24 cellular contexts compared by ENCODE assay signal in the genomic region with DNA sequence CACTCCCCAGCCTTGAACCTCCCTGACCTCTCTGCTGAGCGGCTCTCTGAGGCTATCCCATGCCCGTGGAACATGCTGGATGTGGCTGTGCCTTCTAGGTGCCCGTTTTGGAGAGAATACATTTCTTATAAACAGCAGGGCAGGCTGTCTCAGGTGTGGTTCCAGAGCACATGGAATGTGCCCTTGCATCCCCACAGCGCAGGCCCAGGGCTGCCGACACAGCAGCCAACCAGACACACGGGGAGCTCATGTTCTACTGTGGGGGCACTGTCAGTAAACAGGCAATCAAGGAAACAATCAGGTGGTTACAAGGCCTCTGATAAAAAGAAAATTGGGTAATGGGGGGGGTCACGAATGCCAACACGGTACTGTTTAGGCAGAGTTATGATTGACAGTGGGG. TPM values are rescaled to one million over a fixed set of nuclear protein-coding genes. Genes with fewer than 3 reads are reported as not detected.
DNase-seq lines count a peak whose midpoint lies in the region; ATAC-seq, FAIRE-seq and TF ChIP-seq lines count a peak whose summit lies in the region.
"Had no signal": no experiment of that assay in that cellular context is flagged by ENCODE, and none has a peak within 500 bp of the region (broad histone marks: within the 10 kb centered on the region; RNA-seq: fewer than 3 reads in every experiment).

No MANE protein-coding gene starts in this region.

- H4K20me1 ChIP-seq in BLaER1: no peaks in the 10 kb centered on the region

- H3K27ac ChIP-seq in BLaER1 (peak overlapping the region; percentile 20; the same call in 1 of the 2 replicates), C4-2B (peak overlapping the region; percentile 52), pancreas (no peak overlapping the region)
- H3K27ac ChIP-seq: A549 had no signal

- no peaks in the 10 kb centered on the region for H3K9me3 ChIP-seq in BLaER1
- no peaks in the 10 kb centered on the region for H3K9me3 ChIP-seq in pancreas
- H3K9me3 ChIP-seq: A549, BE2C had no signal

- H3K36me3 ChIP-seq in BLaER1: no peaks in the 10 kb centered on the region
- H3K36me3 ChIP-seq in pancreas: no peaks in the 10 kb centered on the region
- H3K36me3 ChIP-seq: BE2C had no signal

- H3K27me3 ChIP-seq in BLaER1 (no peaks in the 10 kb centered on the region), pancreas (no peaks in the 10 kb centered on the region)
- H3K27me3 ChIP-seq: BE2C had no signal

- H3K9me3 Mint-ChIP-seq in chondrocyte (ENCODE audit: low read depth) (no peaks in the 10 kb centered on the region), immature natural killer cell (no peaks in the 10 kb centered on the region)
- H3K9me3 Mint-ChIP-seq: CD4-positive, alpha-beta T cell; CD8-positive, alpha-beta memory T cell; GM23338; H9; HFFc6 had no signal

- TF ChIP-seq CTCF in C4-2B (conservative IDR thresholded peaks at IDR 0.05) (no peak), chondrocyte (IDR thresholded peaks at IDR 0.05) (no peak), pancreas (IDR thresholded peaks at IDR 0.05) (no peak)

- intact Hi-C loops in pancreas (cut with DNase I): no loop called here

- peak overlapping the region; percentile 36 for H3K27ac Mint-ChIP-seq in chondrocyte (ENCODE audit: unreplicated experiment)
- H3K27ac Mint-ChIP-seq in immature natural killer cell: no peak overlapping the region
- H3K27ac Mint-ChIP-seq: CD4-positive, alpha-beta T cell; GM23338; HFFc6 had no signal

- H3K4me1 ChIP-seq in BLaER1 (peaks cover 89% of the 10 kb centered on the region), pancreas (peaks cover 9 to 13% (median 11%) of the 10 kb centered on the region in 3 donors)

- H3K4me3 ChIP-seq in BLaER1 (no peak overlapping the region), pancreas (no peak overlapping the region)
- H3K4me3 ChIP-seq: A549, GM23338 had no signal

- H3K4me2 ChIP-seq in BLaER1: peak overlapping the region; percentile 76
- H3K4me2 ChIP-seq: A549, GM23338 had no signal

- no peak overlapping the region; the same call in 1 of the 2 replicates for H3K9ac ChIP-seq in BLaER1

- ATAC-seq in pancreas: peak in 3 of 4 donors; percentile 7 to 21 (median 7)
- ATAC-seq: GM23338 had no signal

- no peak for FAIRE-seq in pancreas (lab: Jason Lieb, UNC)
- FAIRE-seq: A549, G401.6, GM12892, GM19239 had no signal

- 68 to 70% methylated on average over 8 of the region's 8 CpGs for WGBS in pancreas, 2 donors

- H3K27me3 Mint-ChIP-seq in chondrocyte (ENCODE audit: low read depth) (no peaks in the 10 kb centered on the region), immature natural killer cell (ENCODE audit: low read depth in 3 of 3) (peaks cover 0 to 4% (median 0%) of the 10 kb centered on the region in 3 donors)
- H3K27me3 Mint-ChIP-seq: CD4-positive, alpha-beta T cell; CD8-positive, alpha-beta memory T cell had no signal

- H3K36me3 Mint-ChIP-seq in chondrocyte (ENCODE audit: low read depth) (peaks cover 3% of the 10 kb centered on the region), immature natural killer cell (peaks cover 0 to 8% (median 3%) of the 10 kb centered on the region in 3 donors)

- no peak for DNase-seq in chondrocyte (ENCODE audit: low spot score)
- DNase-seq in pancreas: no peak
- DNase-seq in immature natural killer cell: no peak
- no peak for DNase-seq in DMS153 treated with DMSO at 0.1 percent for 48 hours (lab: John Stamatoyannopoulos, UW; ENCODE audit: unreplicated experiment)
- no peak for DNase-seq in HuH-7 (ENCODE audit: low spot score)
- DNase-seq in stimulated activated CD4-positive, alpha-beta T cell treated with anti-CD3 and anti-CD28 coated beads, Interleukin-1b, Interleukin-23, amount 100 ng/mL, for 48 hours: no peak
- DNase-seq: 8988T; ACHN; AML-193; BE2C; Calu3; CD8-positive, alpha-beta memory T cell; DND-41; H9; HFFc6 had no signal

- H3K4me1 Mint-ChIP-seq in chondrocyte (ENCODE audit: low read depth): peaks cover 5% of the 10 kb centered on the region
- no peaks in the 10 kb centered on the region for H3K4me1 Mint-ChIP-seq in immature natural killer cell
- H3K4me1 Mint-ChIP-seq: CD8-positive, alpha-beta memory T cell had no signal

- H3K4me3 Mint-ChIP-seq in chondrocyte (ENCODE audit: unreplicated experiment) (no peak overlapping the region), immature natural killer cell (no peak overlapping the region)
- H3K4me3 Mint-ChIP-seq: CD14-positive monocyte; CD4-positive, alpha-beta T cell; CD8-positive, alpha-beta memory T cell; GM23338; H9; HFFc6 had no signal

RNA-seq across cellular contexts. Expression of gene FOXC1, which starts 30.8 kb away (rescaled TPM):
- total RNA-seq in chondrocyte (84.2 to 125 TPM (median 84.4 TPM) in 3 replicates), pancreas (1 to 10 TPM; 2.4 to 4.0 (median 2.6) TPM)
- polyA plus RNA-seq in pancreas (1 to 10 TPM in 1 of 2 donors, under 1 TPM in 1; 0.99 to 1.6 TPM), immature natural killer cell (under 1 TPM in 1 of 3 donors, not detected in 2; 0.22 TPM)
- total RNA-seq: CD4-positive, alpha-beta T cell; CD8-positive, alpha-beta memory T cell; H9 had no signal
- polyA plus RNA-seq: CD14-positive monocyte; CD8-positive, alpha-beta memory T cell had no signal

Comparison
In these comparisons a context has a peak if more than half of its experiments do, and no peak if none do; other contexts are left out.
1. H3K27ac ChIP-seq: peak in BLaER1 (single experiment) and C4-2B (single experiment); none in pancreas (0 of 4).
2. RNA of gene FOXC1, which starts 30.8 kb away (total RNA-seq): 84.2 to 125 TPM in chondrocyte; 2.4 to 4.0 TPM in pancreas; every median in the first group is over 10 times any median in the second.